In genomic region chr18:62989195-62989594, GRCh38 we compare ENCODE assay signal across 20 cellular contexts.
A peak's percentile ranks its signal among the peaks of the same experiment; 100 is the strongest.
DNase-seq lines count a peak whose midpoint lies in the region; ATAC-seq, FAIRE-seq and TF ChIP-seq lines count a peak whose summit lies in the region.
"Had no signal": no experiment of that assay in that cellular context is flagged by ENCODE, and none has a peak within 500 bp of the region (broad histone marks: within the 10 kb centered on the region; RNA-seq: fewer than 3 reads in every experiment).

No MANE protein-coding gene starts in this region.

- no peak overlapping the region for H3K4me3 ChIP-seq in BLaER1
- H3K4me3 ChIP-seq: K562 had no signal

- H3K4me3 Mint-ChIP-seq in HFFc6 = peak overlapping the region; percentile 70; the same call in 1 of the 2 replicates
- H3K4me3 Mint-ChIP-seq in natural killer cell treated with Interleukin-12 subunit alpha and Interleukin-12 subunit beta and Interleukin-15 and Interleukin-18, amount 100 ng/mL, for 72 hours = no peak overlapping the region
- H3K4me3 Mint-ChIP-seq: CD4-positive, CD25-positive, alpha-beta regulatory T cell; CD8-positive, alpha-beta memory T cell; H9 had no signal

- H3K4me1 ChIP-seq in BLaER1 = peaks cover 19% of the 10 kb centered on the region
- H3K4me1 ChIP-seq: Caco-2 had no signal

- no peaks in the 10 kb centered on the region for H3K27me3 ChIP-seq in BLaER1

- peak overlapping the region; percentile 39; the same call in 1 of the 2 replicates for H3K4me2 ChIP-seq in BLaER1

- H3K4me1 Mint-ChIP-seq in HFFc6 (ENCODE audit: low read depth) = peaks cover 7% of the 10 kb centered on the region; the same call in 1 of the 2 replicates
- H3K4me1 Mint-ChIP-seq in natural killer cell treated with Interleukin-12 subunit alpha and Interleukin-12 subunit beta and Interleukin-15 and Interleukin-18, amount 100 ng/mL, for 72 hours (ENCODE audit: low read depth in 2 of 2) = no peaks in the 10 kb centered on the region
- H3K4me1 Mint-ChIP-seq: CD4-positive, CD25-positive, alpha-beta regulatory T cell; CD8-positive, alpha-beta memory T cell had no signal

- no peak for ATAC-seq in GM21717 (IDR thresholded peaks at IDR 0.05; ENCODE audit: unreplicated experiment)
- ATAC-seq in natural killer cell treated with Interleukin-12 subunit alpha and Interleukin-12 subunit beta and Interleukin-15 and Interleukin-18, amount 100 ng/mL, for 72 hours = no peak
- ATAC-seq: K562 had no signal

- no peaks in the 10 kb centered on the region; the same call in 1 of the 2 replicates for H3K36me3 Mint-ChIP-seq in HFFc6 (ENCODE audit: low read depth)
- H3K36me3 Mint-ChIP-seq in natural killer cell treated with Interleukin-12 subunit alpha and Interleukin-12 subunit beta and Interleukin-15 and Interleukin-18, amount 100 ng/mL, for 72 hours = no peaks in the 10 kb centered on the region
- H3K36me3 Mint-ChIP-seq: CD4-positive, CD25-positive, alpha-beta regulatory T cell; CD8-positive, alpha-beta memory T cell had no signal

- no peak for FAIRE-seq in GM12891 (lab: Jason Lieb, UNC)
- FAIRE-seq: H1, K562 had no signal

- H3K27ac ChIP-seq in BLaER1 = no peak overlapping the region
- H3K27ac ChIP-seq: HL-60 had no signal

- peaks cover 24% of the 10 kb centered on the region for H3K27me3 Mint-ChIP-seq in HFFc6 (ENCODE audit: insufficient read depth)
- peaks cover 17 to 18% of the 10 kb centered on the region in 2 donors for H3K27me3 Mint-ChIP-seq in natural killer cell treated with Interleukin-12 subunit alpha and Interleukin-12 subunit beta and Interleukin-15 and Interleukin-18, amount 100 ng/mL, for 72 hours

- H3K9ac ChIP-seq in BLaER1 = no peak overlapping the region

- TF ChIP-seq CTCF in HFFc6 (IDR thresholded peaks at IDR 0.05) = no peak

- peak; percentile 21 for DNase-seq in NCI-H82 (lab: John Stamatoyannopoulos, UW)
- no peak for DNase-seq in NCI-H82 treated with DMSO at 0.1 percent for 48 hours (lab: John Stamatoyannopoulos, UW; ENCODE audit: unreplicated experiment)
- DNase-seq in HFFc6 = no peak
- peak; percentile 29 for DNase-seq in NCI-H2171 treated with DMSO at 0.1 percent for 48 hours (lab: John Stamatoyannopoulos, UW)
- no peak for DNase-seq in GM12891 (ENCODE audit: insufficient read length, low spot score)
- no peak for DNase-seq in natural killer cell treated with Interleukin-12 subunit alpha and Interleukin-12 subunit beta and Interleukin-15 and Interleukin-18, amount 100 ng/mL, for 72 hours (ENCODE audit: low spot score)
- DNase-seq: 8988T; C1 segment of cervical spinal cord; Caco-2; CD4-positive, CD25-positive, alpha-beta regulatory T cell; CD8-positive, alpha-beta memory T cell; DMS153; DMS79; GDM1; H9 had no signal

- H4K20me1 ChIP-seq in BLaER1 = no peaks in the 10 kb centered on the region

- H3K36me3 ChIP-seq in BLaER1 = no peaks in the 10 kb centered on the region

- no peaks in the 10 kb centered on the region for H3K9me3 ChIP-seq in BLaER1
- H3K9me3 ChIP-seq: Caco-2 had no signal

- H3K9me3 Mint-ChIP-seq in HFFc6 = no peaks in the 10 kb centered on the region
- H3K9me3 Mint-ChIP-seq in natural killer cell treated with Interleukin-12 subunit alpha and Interleukin-12 subunit beta and Interleukin-15 and Interleukin-18, amount 100 ng/mL, for 72 hours = no peaks in the 10 kb centered on the region
- H3K9me3 Mint-ChIP-seq: CD4-positive, CD25-positive, alpha-beta regulatory T cell had no signal

- H3K27ac Mint-ChIP-seq in HFFc6 = no peak overlapping the region
- no peak overlapping the region for H3K27ac Mint-ChIP-seq in natural killer cell treated with Interleukin-12 subunit alpha and Interleukin-12 subunit beta and Interleukin-15 and Interleukin-18, amount 100 ng/mL, for 72 hours
- H3K27ac Mint-ChIP-seq: CD4-positive, CD25-positive, alpha-beta regulatory T cell; H9 had no signal

- TF ChIP-seq POLR2A in GM12891 (IDR thresholded peaks at IDR 0.05; ENCODE audit: low read depth, low read length) = no peak

TF ChIP-seq in GM12891, 5 proteins besides CTCF, POLR2A, EP300 and RAD21:
- TF ChIP-seq POLR2AphosphoS5 (IDR thresholded peaks at IDR 0.05; ENCODE audit: low read depth, low read length) = no peak
- no peak for TF ChIP-seq PAX5 (IDR thresholded peaks at IDR 0.05; ENCODE audit: insufficient read depth, low read length, severe bottlenecking)
- TF ChIP-seq SPI1 (IDR thresholded peaks at IDR 0.05; ENCODE audit: low read depth, low read length) = no peak
- no peak for TF ChIP-seq POU2F2 (IDR thresholded peaks at IDR 0.05; ENCODE audit: low read depth, low read length)
- TF ChIP-seq TAF1 (IDR thresholded peaks at IDR 0.05; ENCODE audit: low read depth, low read length) = no peak

Comparison
In these comparisons a context has a peak if more than half of its experiments do, and no peak if none do; other contexts are left out.
1. DNase-seq: peak in NCI-H82 (single experiment) and NCI-H2171 treated with DMSO at 0.1 percent for 48 hours (single experiment); none in NCI-H82 treated with DMSO at 0.1 percent for 48 hours (single experiment), HFFc6 (single experiment), GM12891 (single experiment) and natural killer cell treated with Interleukin-12 subunit alpha and Interleukin-12 subunit beta and Interleukin-15 and Interleukin-18, amount 100 ng/mL, for 72 hours (single experiment).